In the genomic region with DNA sequence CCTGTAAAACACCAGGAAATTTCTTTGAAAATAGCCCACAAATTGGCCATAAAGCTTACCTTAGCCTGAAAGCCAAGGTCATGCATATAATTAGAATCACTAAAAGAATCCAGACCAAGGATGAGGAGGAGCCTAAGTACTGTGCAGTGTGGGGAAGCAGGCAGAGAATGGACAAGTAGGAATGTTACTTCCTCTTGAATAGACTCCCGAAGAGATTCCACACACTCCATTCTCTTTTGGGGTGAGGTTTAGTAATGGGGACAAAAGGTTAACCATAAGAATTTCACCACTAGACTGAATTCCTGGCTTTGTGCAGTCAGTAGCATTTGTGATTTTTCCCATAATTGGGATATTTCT, we compare ENCODE assay signal across 17 cellular contexts. TPM values are rescaled to one million over a fixed set of nuclear protein-coding genes. Genes with fewer than 3 reads are reported as not detected.
DNase-seq lines count a peak whose midpoint lies in the region; ATAC-seq, FAIRE-seq and TF ChIP-seq lines count a peak whose summit lies in the region.
"Had no signal": no experiment of that assay in that cellular context is flagged by ENCODE, and none has a peak within 500 bp of the region (broad histone marks: within the 10 kb centered on the region; RNA-seq: fewer than 3 reads in every experiment).

No MANE protein-coding gene starts in this region.

- H3K27ac Mint-ChIP-seq in immature natural killer cell, result no peak overlapping the region
- H3K27ac Mint-ChIP-seq: CD4-positive, alpha-beta memory T cell had no signal

- H3K36me3 ChIP-seq in kidney epithelial cell (ENCODE audit: control insufficient read depth, insufficient read depth, low read length) (no peaks in the 10 kb centered on the region), small intestine (ENCODE audit: control insufficient read depth in 2 of 2, insufficient read depth in 2 of 2, low read length in 2 of 2) (no peaks in the 10 kb centered on the region)
- H3K36me3 ChIP-seq: heart right ventricle, upper lobe of right lung had no signal

- no peak overlapping the region for H3K4me3 Mint-ChIP-seq in immature natural killer cell
- H3K4me3 Mint-ChIP-seq: CD4-positive, alpha-beta memory T cell had no signal

- no peaks in the 10 kb centered on the region for H3K9me3 ChIP-seq in small intestine (ENCODE audit: control insufficient read depth, low read depth)
- H3K9me3 ChIP-seq: heart right ventricle, upper lobe of right lung had no signal

- no peaks in the 10 kb centered on the region for H3K27me3 ChIP-seq in kidney epithelial cell (ENCODE audit: control insufficient read depth, insufficient read depth, low read length)
- no peaks in the 10 kb centered on the region for H3K27me3 ChIP-seq in small intestine (ENCODE audit: control insufficient read depth in 2 of 2, insufficient read depth in 2 of 2, low read length in 2 of 2)
- H3K27me3 ChIP-seq: upper lobe of right lung had no signal

- DNase-seq in DMS 273 (lab: John Stamatoyannopoulos, UW; ENCODE audit: unreplicated experiment), result peak; percentile 8
- no peak for DNase-seq in DMS 273 treated with DMSO at 0.1 percent for 48 hours (lab: John Stamatoyannopoulos, UW)
- peak; percentile 21 to 48 for DNase-seq in cardiac fibroblast (ENCODE audit: low read depth in 2 of 2)
- peak; percentile 44 for DNase-seq in kidney epithelial cell (ENCODE audit: low read depth)
- peak; percentile 18 for DNase-seq in small intestine
- DNase-seq in immature natural killer cell, result no peak
- no peak for DNase-seq in hippocampal formation (lab: John Stamatoyannopoulos, UW)
- DNase-seq: activated CD4-positive, alpha-beta T cell treated with anti-CD3 and anti-CD28 coated beads, Interleukin-2, amount 50 U/mL, for 4 hours; CD4-positive, alpha-beta memory T cell; heart right ventricle; KG1; NCI-H1105; RPMI8226; stimulated activated naive CD8-positive, alpha-beta T cell treated with anti-CD3 and anti-CD28 coated beads, Interleukin-15, Interleukin-2, amounts not matched to agents 100 U/mL and 50 U/mL, for 24 hours; upper lobe of right lung had no signal

- peaks cover 0 to 1% (median 0%) of the 10 kb centered on the region in 3 donors for H3K27me3 Mint-ChIP-seq in immature natural killer cell (ENCODE audit: low read depth in 3 of 3)

- H3K9me3 Mint-ChIP-seq in immature natural killer cell, result peaks cover 0 to 2% (median 0%) of the 10 kb centered on the region in 6 donors

- no peaks in the 10 kb centered on the region for H3K36me3 Mint-ChIP-seq in immature natural killer cell
- H3K36me3 Mint-ChIP-seq: CD4-positive, alpha-beta memory T cell had no signal

- no peak overlapping the region for H3K27ac ChIP-seq in small intestine (ENCODE audit: low read depth in 1 of 2, low read length in 1 of 2)
- H3K27ac ChIP-seq: 22Rv1, heart right ventricle, upper lobe of right lung had no signal

- no peak for TF ChIP-seq CTCF in cardiac fibroblast (IDR thresholded peaks at IDR 0.05; ENCODE audit: low read depth, low read length)
- no peak for TF ChIP-seq CTCF in kidney epithelial cell (IDR thresholded peaks at IDR 0.05; ENCODE audit: insufficient read depth, low read length, poor library complexity, severe bottlenecking)

- no peaks in the 10 kb centered on the region for H3K4me1 Mint-ChIP-seq in immature natural killer cell
- H3K4me1 Mint-ChIP-seq: CD4-positive, alpha-beta memory T cell had no signal

- ATAC-seq in HG02763 (IDR thresholded peaks at IDR 0.05; ENCODE audit: unreplicated experiment), result no peak
- ATAC-seq: heart right ventricle; stimulated activated naive CD8-positive, alpha-beta T cell treated with anti-CD3 and anti-CD28 coated beads, Interleukin-15, Interleukin-2, amounts not matched to agents 100 U/mL and 50 U/mL, for 24 hours; upper lobe of right lung had no signal

- WGBS in small intestine, 3 donors, result 5 to 46% (median 24%) methylated on average over 1 of the region's 1 CpG

- H3K4me1 ChIP-seq in small intestine (ENCODE audit: control insufficient read depth in 2 of 2, insufficient read depth in 1 of 2, low read depth in 1 of 2, low read length in 1 of 2), result no peaks in the 10 kb centered on the region
- H3K4me1 ChIP-seq: upper lobe of right lung had no signal

- no peak overlapping the region for H3K4me3 ChIP-seq in cardiac fibroblast (replicated peaks in 1 of 2; ENCODE audit: low read depth in 2 of 2, low read length in 2 of 2)
- no peak overlapping the region for H3K4me3 ChIP-seq in kidney epithelial cell (ENCODE audit: low read depth, low read length)
- no peak overlapping the region for H3K4me3 ChIP-seq in small intestine (ENCODE audit: low read depth in 1 of 2, low read length in 2 of 2)
- H3K4me3 ChIP-seq: heart right ventricle, upper lobe of right lung had no signal

- no peak for FAIRE-seq in small intestine (lab: Jason Lieb, UNC)

RNA-seq across cellular contexts. Expression of gene MARCKS, which starts 27.5 kb away (rescaled TPM):
- total RNA-seq in kidney epithelial cell, result 112 and 116 TPM in 2 replicates
- polyA plus RNA-seq in small intestine (10 to 100 TPM; 18.1 to 32.5 (median 20.0) TPM), immature natural killer cell (under 1 TPM in 2 of 3 donors, not detected in 1; 0.04 to 0.12 TPM)

Comparison
In these comparisons a context has a peak if more than half of its experiments do, and no peak if none do; other contexts are left out.
1. DNase-seq: peak in DMS 273 (single experiment), cardiac fibroblast (2 of 2), kidney epithelial cell (single experiment) and small intestine (single experiment); none in DMS 273 treated with DMSO at 0.1 percent for 48 hours (single experiment), immature natural killer cell (0 of 3) and hippocampal formation (0 of 2).
2. RNA of gene MARCKS, which starts 27.5 kb away (polyA plus RNA-seq): 18.1 to 32.5 TPM in small intestine; 0.04 to 0.12 TPM in immature natural killer cell; every median in the first group is over 10 times any median in the second.